In genomic region chr12:29012673-29013072, GRCh38 we compare ENCODE assay signal across 27 cellular contexts.
"Had no signal": no experiment of that assay in that cellular context is flagged by ENCODE, and none has a peak within 500 bp of the region (broad histone marks: within the 10 kb centered on the region; RNA-seq: fewer than 3 reads in every experiment).

No MANE protein-coding gene starts in this region.

- H3K4me1 Mint-ChIP-seq: activated naive CD8-positive, alpha-beta T cell treated with anti-CD3 and anti-CD28 coated beads, Interleukin-2, amount 10 ng/mL, durations not matched to agents 7 days and 5 days; naive thymus-derived CD4-positive, alpha-beta T cell; neural crest cell had no signal

- H3K4me3 Mint-ChIP-seq: activated naive CD4-positive, alpha-beta T cell treated with anti-CD3 and anti-CD28 coated beads for 36 hours; activated naive CD8-positive, alpha-beta T cell treated with anti-CD3 and anti-CD28 coated beads, Interleukin-2, amount 10 ng/mL, durations not matched to agents 7 days and 5 days; effector memory CD8-positive, alpha-beta T cell; naive thymus-derived CD4-positive, alpha-beta T cell; neural crest cell had no signal

- H3K36me3 Mint-ChIP-seq: activated naive CD8-positive, alpha-beta T cell treated with anti-CD3 and anti-CD28 coated beads, Interleukin-2, amount 10 ng/mL, durations not matched to agents 7 days and 5 days; naive thymus-derived CD4-positive, alpha-beta T cell had no signal

- H3K36me3 ChIP-seq: colonic mucosa, esophagus muscularis mucosa, gastrocnemius medialis, left lung, thoracic aorta, upper lobe of left lung had no signal

- H3K9me3 Mint-ChIP-seq: activated naive CD4-positive, alpha-beta T cell treated with anti-CD3 and anti-CD28 coated beads for 36 hours; activated naive CD8-positive, alpha-beta T cell treated with anti-CD3 and anti-CD28 coated beads, Interleukin-2, amount 10 ng/mL, durations not matched to agents 7 days and 5 days; effector memory CD8-positive, alpha-beta T cell; neural crest cell had no signal

- H3K27ac Mint-ChIP-seq: activated naive CD4-positive, alpha-beta T cell treated with anti-CD3 and anti-CD28 coated beads for 36 hours; activated naive CD8-positive, alpha-beta T cell treated with anti-CD3 and anti-CD28 coated beads, Interleukin-2, amount 10 ng/mL, durations not matched to agents 7 days and 5 days; effector memory CD8-positive, alpha-beta T cell; naive thymus-derived CD4-positive, alpha-beta T cell had no signal

- DNase-seq: activated CD4-positive, alpha-beta T cell treated with anti-CD3 and anti-CD28 coated beads for 4 hours; activated CD4-positive, alpha-beta T cell treated with anti-CD3 and anti-CD28 coated beads, Interleukin-2, amount 50 U/mL, for 48 hours; activated CD4-positive, CD25-positive, alpha-beta regulatory T cell; activated effector memory CD4-positive, alpha-beta T cell treated with Interleukin-2 at 50 U/mL for 16 hours; activated naive CD4-positive, alpha-beta T cell treated with anti-CD3 and anti-CD28 coated beads for 36 hours; activated naive CD8-positive, alpha-beta T cell treated with anti-CD3 and anti-CD28 coated beads, Interleukin-2, amount 10 ng/mL, durations not matched to agents 7 days and 5 days; activated T-cell treated with anti-CD3 and anti-CD28 coated beads, Interleukin-2, amount 50 U/mL, for 48 hours; amygdala; colonic mucosa; dorsolateral prefrontal cortex; effector memory CD8-positive, alpha-beta T cell; gastrocnemius medialis; hippocampal formation; kidney glomerular epithelial cell; left lung; naive thymus-derived CD4-positive, alpha-beta T cell; occipital lobe; small intestine; stimulated activated CD4-positive, alpha-beta T cell treated with anti-CD3 and anti-CD28 coated beads, Interleukin-15, amount 100 ng/mL, for 24 hours; stimulated activated CD8-positive, alpha-beta memory T cell treated with anti-CD3 and anti-CD28 coated beads, Interleukin-4, amount 100 ng/mL, for 48 hours; stimulated activated naive CD4-positive, alpha-beta T cell; T1000; upper lobe of left lung had no signal

- H3K27ac ChIP-seq: colonic mucosa, dorsolateral prefrontal cortex, esophagus muscularis mucosa, gastrocnemius medialis, left lung, thoracic aorta, upper lobe of left lung had no signal

- H3K4me1 ChIP-seq: colonic mucosa, esophagus muscularis mucosa, gastrocnemius medialis, left lung, upper lobe of left lung had no signal

- ATAC-seq: effector memory CD8-positive, alpha-beta T cell; gastrocnemius medialis; left lung; naive thymus-derived CD4-positive, alpha-beta T cell; sciatic nerve had no signal

- H3K27me3 ChIP-seq: colonic mucosa, dorsolateral prefrontal cortex, esophagus muscularis mucosa, gastrocnemius medialis, left lung, upper lobe of left lung had no signal

- H3K27me3 Mint-ChIP-seq: activated naive CD8-positive, alpha-beta T cell treated with anti-CD3 and anti-CD28 coated beads, Interleukin-2, amount 10 ng/mL, durations not matched to agents 7 days and 5 days had no signal

- H3K9me3 ChIP-seq: colonic mucosa, esophagus muscularis mucosa, gastrocnemius medialis, left lung, thoracic aorta, upper lobe of left lung had no signal

- H3K4me3 ChIP-seq: colonic mucosa, dorsolateral prefrontal cortex, esophagus muscularis mucosa, gastrocnemius medialis, left lung, thoracic aorta, upper lobe of left lung had no signal
